Comparison of ENCODE assay signal across 1 cellular context in the genomic region with DNA sequence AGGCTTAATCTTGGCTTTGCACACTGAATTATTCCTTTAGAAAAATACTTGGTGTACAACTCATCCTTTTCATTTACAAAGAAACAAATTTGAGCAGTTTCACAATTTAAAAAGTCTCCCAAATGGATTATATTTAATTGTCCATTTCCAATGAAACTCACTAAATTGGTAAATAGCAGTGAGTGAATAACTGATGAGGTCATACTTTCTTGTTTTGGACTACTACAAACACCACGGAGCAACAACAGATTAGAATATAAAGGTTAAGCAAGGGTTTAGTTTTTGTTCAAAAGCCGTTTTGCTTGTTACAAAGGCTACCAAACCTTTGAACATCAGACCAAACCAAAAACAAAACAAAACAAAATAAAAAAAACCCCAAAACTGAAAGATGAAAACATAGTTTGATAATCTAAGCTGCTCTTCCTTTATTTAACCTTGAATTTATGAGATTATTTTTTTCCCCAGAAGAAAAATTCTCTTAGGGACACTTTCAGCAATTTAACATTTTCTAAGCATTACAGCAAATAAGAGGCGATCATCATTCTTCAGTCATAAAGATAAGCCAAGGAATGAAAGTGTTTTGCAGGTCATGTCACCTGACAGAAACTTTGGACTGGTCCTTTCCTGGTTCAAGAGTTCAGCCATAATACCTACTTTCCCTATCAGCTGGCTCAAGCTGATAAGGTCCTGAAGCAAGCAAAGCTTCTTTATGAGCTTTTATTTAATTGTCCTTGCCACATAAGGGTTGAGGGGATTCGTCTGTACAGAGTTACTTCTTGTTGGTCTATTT.
TF ChIP-seq lines count a peak whose summit lies in the region.

No MANE protein-coding gene starts in this region.

TF ChIP-seq in HEK293, 187 proteins besides CTCF, POLR2A, EP300 and RAD21 (continued from another document):
- TF ChIP-seq, protein P1, sequence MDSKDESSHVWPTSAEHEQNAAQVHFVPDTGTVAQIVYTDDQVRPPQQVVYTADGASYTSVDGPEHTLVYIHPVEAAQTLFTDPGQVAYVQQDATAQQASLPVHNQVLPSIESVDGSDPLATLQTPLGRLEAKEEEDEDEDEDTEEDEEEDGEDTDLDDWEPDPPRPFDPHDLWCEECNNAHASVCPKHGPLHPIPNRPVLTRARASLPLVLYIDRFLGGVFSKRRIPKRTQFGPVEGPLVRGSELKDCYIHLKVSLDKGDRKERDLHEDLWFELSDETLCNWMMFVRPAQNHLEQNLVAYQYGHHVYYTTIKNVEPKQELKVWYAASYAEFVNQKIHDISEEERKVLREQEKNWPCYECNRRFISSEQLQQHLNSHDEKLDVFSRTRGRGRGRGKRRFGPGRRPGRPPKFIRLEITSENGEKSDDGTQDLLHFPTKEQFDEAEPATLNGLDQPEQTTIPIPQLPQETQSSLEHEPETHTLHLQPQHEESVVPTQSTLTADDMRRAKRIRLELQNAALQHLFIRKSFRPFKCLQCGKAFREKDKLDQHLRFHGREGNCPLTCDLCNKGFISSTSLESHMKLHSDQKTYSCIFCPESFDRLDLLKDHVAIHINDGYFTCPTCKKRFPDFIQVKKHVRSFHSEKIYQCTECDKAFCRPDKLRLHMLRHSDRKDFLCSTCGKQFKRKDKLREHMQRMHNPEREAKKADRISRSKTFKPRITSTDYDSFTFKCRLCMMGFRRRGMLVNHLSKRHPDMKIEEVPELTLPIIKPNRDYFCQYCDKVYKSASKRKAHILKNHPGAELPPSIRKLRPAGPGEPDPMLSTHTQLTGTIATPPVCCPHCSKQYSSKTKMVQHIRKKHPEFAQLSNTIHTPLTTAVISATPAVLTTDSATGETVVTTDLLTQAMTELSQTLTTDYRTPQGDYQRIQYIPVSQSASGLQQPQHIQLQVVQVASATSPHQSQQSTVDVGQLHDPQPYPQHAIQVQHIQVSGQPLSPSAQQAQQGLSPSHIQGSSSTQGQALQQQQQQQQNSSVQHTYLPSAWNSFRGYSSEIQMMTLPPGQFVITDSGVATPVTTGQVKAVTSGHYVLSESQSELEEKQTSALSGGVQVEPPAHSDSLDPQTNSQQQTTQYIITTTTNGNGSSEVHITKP (tag by site-specific recombination; IDR thresholded peaks at IDR 0.05) = peak; percentile 64; the same call in 1 of the 2 replicates
- TF ChIP-seq ZNF140 (tag by site-specific recombination; IDR thresholded peaks at IDR 0.05) = no peak
- TF ChIP-seq, protein P2, sequence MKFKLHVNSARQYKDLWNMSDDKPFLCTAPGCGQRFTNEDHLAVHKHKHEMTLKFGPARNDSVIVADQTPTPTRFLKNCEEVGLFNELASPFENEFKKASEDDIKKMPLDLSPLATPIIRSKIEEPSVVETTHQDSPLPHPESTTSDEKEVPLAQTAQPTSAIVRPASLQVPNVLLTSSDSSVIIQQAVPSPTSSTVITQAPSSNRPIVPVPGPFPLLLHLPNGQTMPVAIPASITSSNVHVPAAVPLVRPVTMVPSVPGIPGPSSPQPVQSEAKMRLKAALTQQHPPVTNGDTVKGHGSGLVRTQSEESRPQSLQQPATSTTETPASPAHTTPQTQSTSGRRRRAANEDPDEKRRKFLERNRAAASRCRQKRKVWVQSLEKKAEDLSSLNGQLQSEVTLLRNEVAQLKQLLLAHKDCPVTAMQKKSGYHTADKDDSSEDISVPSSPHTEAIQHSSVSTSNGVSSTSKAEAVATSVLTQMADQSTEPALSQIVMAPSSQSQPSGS (tag by site-specific recombination; IDR thresholded peaks at IDR 0.05; ENCODE audit: low read depth) = peak; percentile 73
